17 cellular contexts compared by ENCODE assay signal in genomic region chr3:166362698-166363097, GRCh38.
DNase-seq lines count a peak whose midpoint lies in the region; ATAC-seq and TF ChIP-seq lines count a peak whose summit lies in the region.
"Had no signal": no experiment of that assay in that cellular context is flagged by ENCODE, and none has a peak within 500 bp of the region (broad histone marks: within the 10 kb centered on the region; RNA-seq: fewer than 3 reads in every experiment).

No MANE protein-coding gene starts in this region.

- in situ Hi-C loops in mammary epithelial cell (cut with MboI; ENCODE audit: low sequenced_read_pairs in 2 of 2) = no loop called here

- H3K9me3 ChIP-seq in mammary epithelial cell (replicated peaks; ENCODE audit: insufficient read depth, low read length) = no peaks in the 10 kb centered on the region
- no peaks in the 10 kb centered on the region for H3K9me3 ChIP-seq in mucosa of descending colon

- H3K4me2 ChIP-seq in mammary epithelial cell (ENCODE audit: insufficient read depth, low read depth, low read length) = no peak overlapping the region

- no TSS peak for BruUV-seq in mammary epithelial cell (replicated peaks; lab: Mats Ljungman, UMichigan)

- intact Hi-C loops in mammary epithelial cell (cut with micrococcal nuclease) = no loop called here
- intact Hi-C loops in mucosa of descending colon (cut with DNase I, micrococcal nuclease) = no loop called here

- dilution Hi-C loops in mammary epithelial cell (cut with HindIII; ENCODE audit: low sequenced_read_pairs) = loop anchor here (5.0 kb wide), 1 partner anchor 45 kb away; no protein-coding TSS in a partner anchor

- TF ChIP-seq CTCF in mammary epithelial cell (conservative IDR thresholded peaks at IDR 0.05 in 1 of 2, IDR thresholded peaks at IDR 0.05 in 1 of 2; ENCODE audit: extremely low read depth in 1 of 2, insufficient read depth in 1 of 2, low read depth in 1 of 2, low read length in 2 of 2) (no peak), mucosa of descending colon (IDR thresholded peaks at IDR 0.05) (no peak)

- no peak overlapping the region for H3K9ac ChIP-seq in mammary epithelial cell (ENCODE audit: insufficient read depth, low read length)

- CTCF ChIA-PET in mammary epithelial cell (lab: Charles Lee; ENCODE audit: low non-redundant PET) = no interaction called here

- H3K4me1 ChIP-seq in mammary epithelial cell (ENCODE audit: insufficient read depth, low read length) (no peaks in the 10 kb centered on the region), mucosa of descending colon (ENCODE audit: low read depth) (no peaks in the 10 kb centered on the region)

- peak; percentile 71 for ATAC-seq in mucosa of descending colon
- no peak for ATAC-seq in GM21576 (IDR thresholded peaks at IDR 0.05; ENCODE audit: unreplicated experiment)

- DNase-seq in NCI-H1417 (lab: John Stamatoyannopoulos, UW) (peak in 2 of 3 experiments; percentile 32 to 56), NCI-H1417 treated with DMSO at 0.1 percent for 48 hours (lab: John Stamatoyannopoulos, UW) (no peak), NCI-H526 treated with DMSO at 0.1 percent for 48 hours (lab: John Stamatoyannopoulos, UW) (peak; percentile 7), mammary epithelial cell (peak; percentile 25), mucosa of descending colon (no peak), amygdala (lab: John Stamatoyannopoulos, UW) (no peak), AG08395 (ENCODE audit: low spot score) (no peak)
- DNase-seq: 8988T; HCEC 1CT; Kasumi-1; MV-4-11; NCI-H1694; NCI-H2171; NCI-H446 treated with DMSO at 0.1 percent for 48 hours; NK-92 treated with Interleukin-12 subunit alpha and Interleukin-12 subunit beta, amount 100 ng/mL, for 24 hours had no signal

- no peaks in the 10 kb centered on the region for H3K79me2 ChIP-seq in mammary epithelial cell (ENCODE audit: insufficient read depth, low read length)

- H3K27me3 ChIP-seq in mammary epithelial cell (ENCODE audit: insufficient read depth, low read length) = no peaks in the 10 kb centered on the region

- H3K27ac ChIP-seq in mammary epithelial cell (ENCODE audit: insufficient read depth, low read depth, low read length) = no peak overlapping the region
- H3K27ac ChIP-seq: C4-2B had no signal

- 8% methylated on average over 2 of the region's 2 CpGs for WGBS in mammary epithelial cell (ENCODE audit: low coverage, missing lambda C conversion rate)

- H3K36me3 ChIP-seq in mammary epithelial cell (ENCODE audit: insufficient read depth, low read length) (no peaks in the 10 kb centered on the region), mucosa of descending colon (ENCODE audit: low read depth) (no peaks in the 10 kb centered on the region)

- no peak overlapping the region for H2AFZ ChIP-seq in mammary epithelial cell (ENCODE audit: low read depth, low read length)

- H4K20me1 ChIP-seq in mammary epithelial cell (ENCODE audit: insufficient read depth, low read length) = no peaks in the 10 kb centered on the region

- H3K4me3 ChIP-seq in mammary epithelial cell (replicated peaks in 1 of 3; ENCODE audit: insufficient read depth in 1 of 3, low read depth in 2 of 3, low read length in 3 of 3) = no peak overlapping the region
- H3K4me3 ChIP-seq in mucosa of descending colon = no peak overlapping the region

Comparison
In these comparisons a context has a peak if more than half of its experiments do, and no peak if none do; other contexts are left out.
1. DNase-seq: peak in NCI-H1417 (2 of 3), NCI-H526 treated with DMSO at 0.1 percent for 48 hours (single experiment) and mammary epithelial cell (single experiment); none in NCI-H1417 treated with DMSO at 0.1 percent for 48 hours (single experiment), mucosa of descending colon (0 of 3), amygdala (0 of 56) and AG08395 (single experiment).